Comparison of ENCODE assay signal across 19 cellular contexts in the genomic region with DNA sequence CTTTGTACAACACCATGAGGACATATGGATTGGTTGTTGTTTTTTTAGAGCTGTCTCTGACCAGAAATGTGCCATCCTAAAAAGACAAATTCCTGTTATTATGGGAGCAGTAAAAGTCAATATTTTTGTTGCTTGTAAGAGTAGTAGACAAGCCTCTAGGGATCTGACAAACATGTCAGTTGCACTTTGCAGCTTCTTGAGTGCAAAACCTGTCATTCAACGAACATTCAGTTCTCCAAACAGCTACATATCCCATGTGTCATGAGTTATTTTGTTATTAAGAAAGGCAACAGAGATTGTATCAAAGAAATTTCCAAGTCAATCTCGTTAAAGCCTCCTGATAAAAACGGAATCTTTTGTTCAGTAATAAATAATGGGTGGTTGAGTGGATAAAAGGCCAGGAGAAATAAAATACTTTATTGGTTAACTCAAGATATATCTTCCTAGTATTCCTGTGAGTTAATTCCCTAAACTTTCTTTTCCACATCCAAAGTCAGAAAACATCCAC. TPM values are rescaled to one million over a fixed set of nuclear protein-coding genes. Genes with fewer than 3 reads are reported as not detected.
"Had no signal": no experiment of that assay in that cellular context is flagged by ENCODE, and none has a peak within 500 bp of the region (broad histone marks: within the 10 kb centered on the region; RNA-seq: fewer than 3 reads in every experiment).

No MANE protein-coding gene starts in this region.

- H3K27me3 Mint-ChIP-seq: activated B cell treated with CpG ODN at 0.5 μM for 24 hours; activated CD4-positive, alpha-beta T cell treated with anti-CD3 and anti-CD28 coated beads, Interleukin-2, amount 10 ng/mL, durations not matched to agents 7 days and 5 days; effector memory CD8-positive, alpha-beta T cell had no signal

- H3K9me3 ChIP-seq: left ventricle myocardium inferior, pancreas, thyroid gland had no signal

- H3K36me3 ChIP-seq: pancreas, thyroid gland had no signal

- H3K4me1 ChIP-seq: pancreas, thyroid gland had no signal

- H3K27ac ChIP-seq: epithelial cell of prostate, left ventricle myocardium inferior, pancreas, thyroid gland had no signal

- H3K27ac Mint-ChIP-seq: activated B cell treated with CpG ODN at 0.5 μM for 24 hours; activated CD4-positive, alpha-beta T cell treated with anti-CD3 and anti-CD28 coated beads, Interleukin-2, amount 10 ng/mL, durations not matched to agents 7 days and 5 days had no signal

- H3K27me3 ChIP-seq: thyroid gland had no signal

- FAIRE-seq: kidney, pancreas had no signal

- DNase-seq: activated B cell treated with CpG ODN at 0.5 μM for 24 hours; activated CD4-positive, alpha-beta T cell treated with anti-CD3 and anti-CD28 coated beads, Interleukin-2, amount 10 ng/mL, durations not matched to agents 7 days and 5 days; activated naive CD4-positive, alpha-beta T cell; activated T-cell treated with anti-CD3 and anti-CD28 coated beads, Interleukin-2, amount 50 U/mL, for 72 hours; central memory CD4-positive, alpha-beta T cell; effector memory CD8-positive, alpha-beta T cell; kidney; left ventricle myocardium inferior; mesenchymal stem cell; pancreas; stimulated activated CD4-positive, alpha-beta T cell treated with anti-CD3 and anti-CD28 coated beads, Interleukin-15, amount 100 ng/mL, for 24 hours; stimulated activated CD4-positive, alpha-beta T cell treated with anti-CD3 and anti-CD28 coated beads, Interleukin-4, amount 100 ng/mL, for 24 hours; thyroid gland had no signal

- H3K4me3 Mint-ChIP-seq: activated B cell treated with CpG ODN at 0.5 μM for 24 hours; activated CD4-positive, alpha-beta T cell treated with anti-CD3 and anti-CD28 coated beads, Interleukin-2, amount 10 ng/mL, durations not matched to agents 7 days and 5 days; activated T-cell treated with anti-CD3 and anti-CD28 coated beads, Interleukin-2, amount 50 U/mL, for 72 hours; effector memory CD8-positive, alpha-beta T cell; neural crest cell had no signal

- H3K4me3 ChIP-seq: left ventricle myocardium inferior, pancreas, thyroid gland had no signal

- ATAC-seq: activated T-cell treated with anti-CD3 and anti-CD28 coated beads, Interleukin-2, amount 50 U/mL, for 72 hours; effector memory CD8-positive, alpha-beta T cell; pancreas had no signal

- H3K9me3 Mint-ChIP-seq: activated B cell treated with CpG ODN at 0.5 μM for 24 hours; effector memory CD8-positive, alpha-beta T cell; neural crest cell had no signal

RNA-seq across cellular contexts. Expression of a gene that starts 18.1 kb away (rescaled TPM):
- total RNA-seq: activated B cell treated with CpG ODN at 0.5 μM for 24 hours; activated CD4-positive, alpha-beta T cell treated with anti-CD3 and anti-CD28 coated beads, Interleukin-2, amount 10 ng/mL, durations not matched to agents 7 days and 5 days; activated T-cell treated with anti-CD3 and anti-CD28 coated beads, Interleukin-2, amount 50 U/mL, for 72 hours; kidney; neural crest cell; pancreas; renal cortical epithelial cell; SK-MEL-5; skeletal muscle tissue; T-helper 1 cell treated with Interleukin-12 subunit alpha and Interleukin-12 subunit beta and Interleukin-4 antibody, amounts not matched to agents 30 ng/mL and 1 ng/mL, for 36 hours; thyroid gland had no signal

RNA-seq across cellular contexts. Expression of a gene that starts 46.7 kb away (rescaled TPM):
- total RNA-seq: neural crest cell, renal cortical epithelial cell had no signal
